1 cellular context compared by ENCODE assay signal in genomic region chr3:111200027-111200426, GRCh38.
TF ChIP-seq lines count a peak whose summit lies in the region.

No MANE protein-coding gene starts in this region.

TF ChIP-seq in GM23338, 12 proteins besides CTCF, POLR2A, EP300 and RAD21 (continued from another document):
- TF ChIP-seq ZNF462 (CRISPR knock-in tag; IDR thresholded peaks at IDR 0.05) = no peak
- TF ChIP-seq EZH2phosphoT487 (IDR thresholded peaks at IDR 0.05; ENCODE audit: unreplicated experiment) = no peak
- TF ChIP-seq JUNB (IDR thresholded peaks at IDR 0.05; ENCODE audit: unreplicated experiment) = no peak
- TF ChIP-seq POLR2AphosphoS5 (IDR thresholded peaks at IDR 0.05; ENCODE audit: low read depth) = no peak
- TF ChIP-seq ZNF331 (CRISPR knock-in tag; IDR thresholded peaks at IDR 0.05; ENCODE audit: low read depth) = no peak
- TF ChIP-seq, protein P1, sequence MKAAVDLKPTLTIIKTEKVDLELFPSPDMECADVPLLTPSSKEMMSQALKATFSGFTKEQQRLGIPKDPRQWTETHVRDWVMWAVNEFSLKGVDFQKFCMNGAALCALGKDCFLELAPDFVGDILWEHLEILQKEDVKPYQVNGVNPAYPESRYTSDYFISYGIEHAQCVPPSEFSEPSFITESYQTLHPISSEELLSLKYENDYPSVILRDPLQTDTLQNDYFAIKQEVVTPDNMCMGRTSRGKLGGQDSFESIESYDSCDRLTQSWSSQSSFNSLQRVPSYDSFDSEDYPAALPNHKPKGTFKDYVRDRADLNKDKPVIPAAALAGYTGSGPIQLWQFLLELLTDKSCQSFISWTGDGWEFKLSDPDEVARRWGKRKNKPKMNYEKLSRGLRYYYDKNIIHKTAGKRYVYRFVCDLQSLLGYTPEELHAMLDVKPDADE (IDR thresholded peaks at IDR 0.05) = no peak
